ENCODE assay signal across 8 cellular contexts in genomic region chr6:43020847-43021246, GRCh38. TPM values are rescaled to one million over a fixed set of nuclear protein-coding genes. Genes with fewer than 3 reads are reported as not detected.
DNase-seq lines count a peak whose midpoint lies in the region; ATAC-seq and TF ChIP-seq lines count a peak whose summit lies in the region.

No MANE protein-coding gene starts in this region.

- TF ChIP-seq CTCF in C4-2B (conservative IDR thresholded peaks at IDR 0.05) (no peak), mucosa of descending colon (IDR thresholded peaks at IDR 0.05) (no peak)

- ATAC-seq in mucosa of descending colon = peak; percentile 5
- no peak for ATAC-seq in HG02610 (IDR thresholded peaks at IDR 0.05; ENCODE audit: unreplicated experiment)

- no peak overlapping the region for H3K4me3 ChIP-seq in mucosa of descending colon

- H3K27ac ChIP-seq in C4-2B = peak overlapping the region; percentile 95
- H3K27ac ChIP-seq in caudate nucleus (ENCODE audit: low read depth, low read length) = peak overlapping the region; percentile 49

- no peaks in the 10 kb centered on the region for H3K9me3 ChIP-seq in mucosa of descending colon

- intact Hi-C loops in mucosa of descending colon (cut with DNase I, micrococcal nuclease) = no loop called here

- in situ Hi-C loops in ACHN (cut with HindIII; ENCODE audit: low pct_ligation_motif_present, low pct_unique_long_range_greater_than_20kb, low sequenced_read_pairs) = no loop called here

- peaks cover 21% of the 10 kb centered on the region for H3K4me1 ChIP-seq in mucosa of descending colon (ENCODE audit: low read depth)

- H3K36me3 ChIP-seq in mucosa of descending colon (ENCODE audit: low read depth) = no peaks in the 10 kb centered on the region

- DNase-seq in Kasumi-1 (lab: John Stamatoyannopoulos, UW) = peak; percentile 36 to 48
- DNase-seq in caudate nucleus (lab: John Stamatoyannopoulos, UW) = no peak
- peak in 1 of 3 donors; percentile 39 for DNase-seq in mucosa of descending colon
- DNase-seq in stimulated activated CD4-positive, alpha-beta T cell treated with anti-CD3 and anti-CD28 coated beads, Interleukin-2, amount 100 ng/mL, for 24 hours = no peak
- DNase-seq in NCI-H1105 (lab: John Stamatoyannopoulos, UW) = no peak
- no peak for DNase-seq in ACHN

RNA-seq across cellular contexts. Expression of gene RRP36, which starts 0.6 kb away (rescaled TPM):
- total RNA-seq in mucosa of descending colon = 10 to 100 TPM; 31.4 to 40.0 (median 37.1) TPM

RNA-seq across cellular contexts. Expression of gene KLHDC3, which starts 6.8 kb away (rescaled TPM):
- total RNA-seq in mucosa of descending colon = 10 to 100 TPM; 53.4 to 84.1 (median 57.3) TPM

RNA-seq across cellular contexts. Expression of gene MEA1, which starts 7.1 kb away (rescaled TPM):
- 10 to 100 TPM; 38.0 to 47.4 (median 39.1) TPM for total RNA-seq in mucosa of descending colon

RNA-seq across cellular contexts. Expression of gene CUL7, which starts 32.8 kb away (rescaled TPM):
- 10 to 100 TPM; 15.1 to 16.2 (median 15.3) TPM for total RNA-seq in mucosa of descending colon

RNA-seq across cellular contexts. Expression of gene PPP2R5D, which starts 36.5 kb away (rescaled TPM):
- total RNA-seq in mucosa of descending colon = 10 to 100 TPM; 35.9 to 45.0 (median 38.8) TPM

Comparison
In these comparisons a context has a peak if more than half of its experiments do, and no peak if none do; other contexts are left out.
1. DNase-seq: peak in Kasumi-1 (2 of 2); none in caudate nucleus (0 of 61), stimulated activated CD4-positive, alpha-beta T cell treated with anti-CD3 and anti-CD28 coated beads, Interleukin-2, amount 100 ng/mL, for 24 hours (0 of 2), NCI-H1105 (single experiment) and ACHN (single experiment).